Comparison of ENCODE assay signal across 15 cellular contexts in the genomic region with DNA sequence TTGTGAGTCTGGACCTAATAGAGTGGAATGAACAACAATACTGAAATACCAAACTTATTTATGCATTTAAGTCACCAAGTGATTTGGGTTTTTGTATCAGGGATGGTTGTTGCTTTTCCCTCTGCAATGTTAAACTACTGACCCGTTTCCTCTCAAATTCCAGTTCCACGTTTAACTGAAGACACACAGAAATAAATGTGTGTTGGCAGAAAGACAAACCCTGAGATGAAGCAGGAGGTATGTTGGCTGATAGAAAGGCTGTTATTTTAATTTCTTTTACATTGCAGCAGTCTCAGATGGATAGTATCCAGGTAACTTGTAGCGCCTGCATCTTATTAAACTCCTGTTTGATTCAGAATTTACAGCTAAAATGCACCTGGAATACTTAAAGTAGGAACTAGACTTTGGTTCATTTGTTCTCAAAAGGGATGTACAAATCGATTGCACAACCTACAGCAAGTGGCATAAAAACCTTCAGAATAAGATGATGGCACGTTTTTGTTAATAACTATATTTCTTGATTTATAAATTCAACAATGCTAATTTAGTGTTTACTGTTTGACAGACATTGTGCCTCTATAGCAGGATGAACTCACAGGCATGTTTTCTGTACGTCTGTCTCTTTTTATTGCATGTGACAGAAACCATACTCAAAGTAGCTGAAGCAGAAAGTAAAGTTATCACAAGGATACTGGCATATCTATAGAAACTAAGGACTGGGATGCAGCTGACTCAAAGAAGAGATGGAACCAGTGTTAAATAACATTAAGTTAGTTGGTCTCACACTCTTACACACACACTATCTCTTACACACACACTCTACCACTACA.
DNase-seq lines count a peak whose midpoint lies in the region; ATAC-seq, FAIRE-seq and TF ChIP-seq lines count a peak whose summit lies in the region.
"Had no signal": no experiment of that assay in that cellular context is flagged by ENCODE, and none has a peak within 500 bp of the region (broad histone marks: within the 10 kb centered on the region; RNA-seq: fewer than 3 reads in every experiment).

No MANE protein-coding gene starts in this region.

- CTCF ChIA-PET in MCF 10A (lab: Yijun Ruan, JAX), result interaction anchor here (0.6 to 0.7 kb wide), 2 partner anchors 154 to 821 kb away, joined by 3 read pairs; no protein-coding TSS in a partner anchor

- TF ChIP-seq POLR2A in breast epithelium (IDR thresholded peaks at IDR 0.05) (no peak), gastroesophageal sphincter (IDR thresholded peaks at IDR 0.05) (no peak)

- no peak for DNase-seq in breast epithelium (ENCODE audit: low spot score in 2 of 2)
- DNase-seq in MCF 10A (ENCODE audit: unreplicated experiment), result no peak
- DNase-seq in urothelium cell line (ENCODE audit: low spot score), result no peak
- no peak for DNase-seq in GM03348 (ENCODE audit: low spot score)
- no peak for DNase-seq in iPS-NIHi11 (ENCODE audit: low spot score)
- DNase-seq: activated CD4-positive, alpha-beta T cell treated with anti-CD3 and anti-CD28 coated beads, Interleukin-2, amount 50 U/mL, for 48 hours; RPMI8226; T1000 had no signal

- no peak overlapping the region for H3K4me3 ChIP-seq in breast epithelium
- H3K4me3 ChIP-seq in gastroesophageal sphincter, result no peak overlapping the region
- H3K4me3 ChIP-seq: ascending aorta had no signal

- no peaks in the 10 kb centered on the region for H3K36me3 Mint-ChIP-seq in MCF 10A (ENCODE audit: insufficient read depth, unreplicated experiment)

- FAIRE-seq in urothelium cell line (lab: Jason Lieb, UNC), result peak; percentile 73
- FAIRE-seq: endometrium, GM19239 had no signal

- POLR2A ChIA-PET in MCF 10A (lab: Yijun Ruan, JAX), result interaction anchor here (1.2 kb wide), 1 partner anchor 21 kb away, joined by 3 read pairs; no protein-coding TSS in a partner anchor

- TF ChIP-seq EP300 in gastroesophageal sphincter (IDR thresholded peaks at IDR 0.05), result no peak

- H3K36me3 ChIP-seq in breast epithelium, result no peaks in the 10 kb centered on the region
- no peaks in the 10 kb centered on the region for H3K36me3 ChIP-seq in gastroesophageal sphincter
- H3K36me3 ChIP-seq: ascending aorta had no signal

- H3K27me3 Mint-ChIP-seq in MCF 10A (ENCODE audit: insufficient read depth, unreplicated experiment), result no peaks in the 10 kb centered on the region
- H3K27me3 Mint-ChIP-seq: activated T-helper 17 cell treated with anti-CD3 and anti-CD28 coated beads, Interleukin-2, amount 50 U/mL, for 72 hours had no signal

- H3K27me3 ChIP-seq in breast epithelium (no peaks in the 10 kb centered on the region), gastroesophageal sphincter (no peaks in the 10 kb centered on the region)
- H3K27me3 ChIP-seq: ascending aorta had no signal

- H3K4me3 Mint-ChIP-seq in MCF 10A (ENCODE audit: unreplicated experiment), result no peak overlapping the region
- H3K4me3 Mint-ChIP-seq: activated T-helper 17 cell treated with anti-CD3 and anti-CD28 coated beads, Interleukin-2, amount 50 U/mL, for 72 hours had no signal

- ATAC-seq in gastroesophageal sphincter (no peak), HG02610 (IDR thresholded peaks at IDR 0.05; ENCODE audit: unreplicated experiment) (no peak)
- ATAC-seq: activated T-helper 17 cell treated with anti-CD3 and anti-CD28 coated beads, Interleukin-2, amount 50 U/mL, for 72 hours had no signal

- WGBS in gastroesophageal sphincter (ENCODE audit: low coverage in 1 of 2), 2 donors, result 11 to 17% methylated on average over 6 of the region's 6 CpGs

- H3K4me1 ChIP-seq in breast epithelium, result peaks cover 0 to 10% of the 10 kb centered on the region in 2 donors
- peaks cover 14 to 79% (median 32%) of the 10 kb centered on the region in 3 donors for H3K4me1 ChIP-seq in gastroesophageal sphincter

- no peaks in the 10 kb centered on the region for H3K9me3 Mint-ChIP-seq in MCF 10A (ENCODE audit: unreplicated experiment)
- H3K9me3 Mint-ChIP-seq: activated T-helper 17 cell treated with anti-CD3 and anti-CD28 coated beads, Interleukin-2, amount 50 U/mL, for 72 hours had no signal

- peaks cover 5% of the 10 kb centered on the region for H3K4me1 Mint-ChIP-seq in MCF 10A (ENCODE audit: insufficient read depth, unreplicated experiment)

- BruUV-seq in MCF 10A (replicated peaks; lab: Mats Ljungman, UMichigan), result no TSS peak

- no peak for TF ChIP-seq CTCF in breast epithelium (IDR thresholded peaks at IDR 0.05)
- TF ChIP-seq CTCF in MCF 10A (IDR thresholded peaks at IDR 0.05; ENCODE audit: unreplicated experiment), result no peak
- no peak for TF ChIP-seq CTCF in VCaP (conservative IDR thresholded peaks at IDR 0.05)
- no peak for TF ChIP-seq CTCF in gastroesophageal sphincter (IDR thresholded peaks at IDR 0.05)

- intact Hi-C loops in breast epithelium (cut with DNase I; ENCODE audit: low total_unique reads) (no loop called here), MCF 10A (cut with micrococcal nuclease) (no loop called here)

- H3K27ac ChIP-seq in breast epithelium, result peak overlapping the region; percentile 23 to 26
- H3K27ac ChIP-seq in VCaP, result peak overlapping the region; percentile 35; the same call in 1 of the 2 replicates
- H3K27ac ChIP-seq in gastroesophageal sphincter, result peak overlapping the region in 3 of 4 donors; percentile 11 to 80 (median 77)
- H3K27ac ChIP-seq: ascending aorta had no signal

- no peak overlapping the region for H3K27ac Mint-ChIP-seq in MCF 10A (ENCODE audit: low read depth, unreplicated experiment)
- H3K27ac Mint-ChIP-seq: activated T-helper 17 cell treated with anti-CD3 and anti-CD28 coated beads, Interleukin-2, amount 50 U/mL, for 72 hours had no signal

- H3K9me3 ChIP-seq in breast epithelium (no peaks in the 10 kb centered on the region), gastroesophageal sphincter (no peaks in the 10 kb centered on the region)
- H3K9me3 ChIP-seq: ascending aorta had no signal

Comparison
In these comparisons a context has a peak if more than half of its experiments do, and no peak if none do; other contexts are left out.
1. H3K27ac ChIP-seq: peak in every context shown above with its lines; median percentile 77 in gastroesophageal sphincter; 35 in VCaP; 24 in breast epithelium.